ENCODE assay signal across 13 cellular contexts in genomic region chr2:10300328-10300920, GRCh38. TPM values are rescaled to one million over a fixed set of nuclear protein-coding genes. Genes with fewer than 3 reads are reported as not detected.
DNase-seq lines count a peak whose midpoint lies in the region; ATAC-seq and TF ChIP-seq lines count a peak whose summit lies in the region.
"Had no signal": no experiment of that assay in that cellular context is flagged by ENCODE, and none has a peak within 500 bp of the region (broad histone marks: within the 10 kb centered on the region; RNA-seq: fewer than 3 reads in every experiment).

No MANE protein-coding gene starts in this region.

- no TSS peak for BruUV-seq in Panc1 (replicated peaks; lab: Mats Ljungman, UMichigan)

- H3K36me3 Mint-ChIP-seq in activated naive CD4-positive, alpha-beta T cell treated with anti-CD3 and anti-CD28 coated beads, Interleukin-2, amount 50 U/mL, for 24 hours, result no peaks in the 10 kb centered on the region
- no peaks in the 10 kb centered on the region for H3K36me3 Mint-ChIP-seq in type B pancreatic cell
- H3K36me3 Mint-ChIP-seq in stimulated activated naive B cell treated with anti-CD40 and anti-IgM and Interleukin-4, amounts not matched to agents 10 μg/mL and 1 μg/mL and 100 μg/mL, for 72 hours, result peaks cover 0 to 3% of the 10 kb centered on the region in 2 donors

- CTCF ChIA-PET in Panc1 (lab: Charles Lee), result no interaction called here

- peak overlapping the region; percentile 79 for H3K27ac ChIP-seq in Panc1 (ENCODE audit: low read length)
- H3K27ac ChIP-seq: GM23248 had no signal

- POLR2A ChIA-PET in Panc1 (lab: Charles Lee), result no interaction called here

- intact Hi-C loops in Panc1 (cut with micrococcal nuclease; ENCODE audit: unreplicated experiment), result loop anchor here (10.0 kb wide), 1 partner anchor 156 kb away; no protein-coding TSS in a partner anchor

- no peak for ATAC-seq in Panc1
- ATAC-seq in esophagus mucosa, result peak; percentile 12
- no peak for ATAC-seq in HG03280 (IDR thresholded peaks at IDR 0.05; ENCODE audit: unreplicated experiment)
- ATAC-seq in stimulated activated naive B cell treated with anti-CD40 and anti-IgM and Interleukin-4, amounts not matched to agents 10 μg/mL and 1 μg/mL and 100 μg/mL, for 72 hours (replicated peaks), result no peak

- no peak for DNase-seq in activated naive CD4-positive, alpha-beta T cell (lab: John Stamatoyannopoulos, UW)
- DNase-seq in Panc1 (ENCODE audit: low read depth, low spot score), result no peak
- no peak for DNase-seq in type B pancreatic cell (ENCODE audit: extremely low spot score, unreplicated experiment)
- DNase-seq in stimulated activated naive B cell treated with anti-CD40 and anti-IgM and Interleukin-4, amounts not matched to agents 10 μg/mL and 1 μg/mL and 100 μg/mL, for 72 hours, result no peak
- DNase-seq: COR-L47; GM23248; NCI-H1417 treated with DMSO at 0.1 percent for 48 hours; NCI-H82; retina; stimulated activated CD4-positive, alpha-beta T cell treated with anti-CD3 and anti-CD28 coated beads, Interleukin-1b, Interleukin-23, amount 100 ng/mL, for 48 hours had no signal

- H3K4me1 Mint-ChIP-seq in activated naive CD4-positive, alpha-beta T cell treated with anti-CD3 and anti-CD28 coated beads, Interleukin-2, amount 50 U/mL, for 24 hours, result peaks cover 71% of the 10 kb centered on the region
- peaks cover 10% of the 10 kb centered on the region for H3K4me1 Mint-ChIP-seq in type B pancreatic cell (ENCODE audit: unreplicated experiment)
- H3K4me1 Mint-ChIP-seq in stimulated activated naive B cell treated with anti-CD40 and anti-IgM and Interleukin-4, amounts not matched to agents 10 μg/mL and 1 μg/mL and 100 μg/mL, for 72 hours, result peaks cover 36 to 61% of the 10 kb centered on the region in 2 donors

- H3K27ac Mint-ChIP-seq in activated naive CD4-positive, alpha-beta T cell treated with anti-CD3 and anti-CD28 coated beads, Interleukin-2, amount 50 U/mL, for 24 hours, result no peak overlapping the region
- peak overlapping the region; percentile 37 for H3K27ac Mint-ChIP-seq in type B pancreatic cell
- H3K27ac Mint-ChIP-seq in stimulated activated naive B cell treated with anti-CD40 and anti-IgM and Interleukin-4, amounts not matched to agents 10 μg/mL and 1 μg/mL and 100 μg/mL, for 72 hours, result no peak overlapping the region

- in situ Hi-C loops in Panc1 (cut with HindIII; ENCODE audit: low pct_unique_long_range_greater_than_20kb, low sequenced_read_pairs), result no loop called here

- no peaks in the 10 kb centered on the region for H3K9me3 Mint-ChIP-seq in activated naive CD4-positive, alpha-beta T cell treated with anti-CD3 and anti-CD28 coated beads, Interleukin-2, amount 50 U/mL, for 24 hours
- H3K9me3 Mint-ChIP-seq in type B pancreatic cell, result no peaks in the 10 kb centered on the region
- H3K9me3 Mint-ChIP-seq in stimulated activated naive B cell treated with anti-CD40 and anti-IgM and Interleukin-4, amounts not matched to agents 10 μg/mL and 1 μg/mL and 100 μg/mL, for 72 hours, result peaks cover 0 to 2% of the 10 kb centered on the region in 2 donors

- no peaks in the 10 kb centered on the region; the same call in 1 of the 2 replicates for H3K36me3 ChIP-seq in Panc1 (ENCODE audit: control insufficient read depth, insufficient read depth, low read length)

- no peak overlapping the region for H3K4me3 ChIP-seq in Panc1 (ENCODE audit: low read depth in 2 of 2, low read length in 2 of 2)
- H3K4me3 ChIP-seq: GM23248 had no signal

- no peak for TF ChIP-seq CTCF in Panc1 (IDR thresholded peaks at IDR 0.05)
- TF ChIP-seq CTCF in type B pancreatic cell (conservative IDR thresholded peaks at IDR 0.05), result no peak

- no peaks in the 10 kb centered on the region for H3K27me3 Mint-ChIP-seq in activated naive CD4-positive, alpha-beta T cell treated with anti-CD3 and anti-CD28 coated beads, Interleukin-2, amount 50 U/mL, for 24 hours
- peaks cover 16% of the 10 kb centered on the region for H3K27me3 Mint-ChIP-seq in type B pancreatic cell
- no peaks in the 10 kb centered on the region for H3K27me3 Mint-ChIP-seq in stimulated activated naive B cell treated with anti-CD40 and anti-IgM and Interleukin-4, amounts not matched to agents 10 μg/mL and 1 μg/mL and 100 μg/mL, for 72 hours

- H3K4me3 Mint-ChIP-seq in activated naive CD4-positive, alpha-beta T cell treated with anti-CD3 and anti-CD28 coated beads, Interleukin-2, amount 50 U/mL, for 24 hours, result peak overlapping the region; percentile 6
- H3K4me3 Mint-ChIP-seq in type B pancreatic cell, result peak overlapping the region; percentile 79
- peak overlapping the region in 1 of 2 donors; percentile 29 for H3K4me3 Mint-ChIP-seq in stimulated activated naive B cell treated with anti-CD40 and anti-IgM and Interleukin-4, amounts not matched to agents 10 μg/mL and 1 μg/mL and 100 μg/mL, for 72 hours

- no peaks in the 10 kb centered on the region for H3K9me3 ChIP-seq in Panc1 (ENCODE audit: control insufficient read depth, insufficient read depth, low read depth, low read length)

- H3K27me3 ChIP-seq in Panc1 (ENCODE audit: control insufficient read depth, insufficient read depth, low read length), result no peaks in the 10 kb centered on the region

- H3K4me1 ChIP-seq in Panc1 (ENCODE audit: control insufficient read depth, insufficient read depth, low read length), result peaks cover 33% of the 10 kb centered on the region

RNA-seq across cellular contexts. Expression of gene HPCAL1, which starts 2.3 kb away (rescaled TPM):
- total RNA-seq in Panc1 (2021; ENCODE audit: unreplicated experiment) (234 TPM), esophagus mucosa (13.7 TPM), type B pancreatic cell (ENCODE audit: low replicate concordance) (13.4 and 17.8 TPM in 2 replicates)
- 556 TPM for polyA plus RNA-seq in Panc1 (2012; ENCODE audit: insufficient read length)

Comparison
In these comparisons a context has a peak if more than half of its experiments do, and no peak if none do; other contexts are left out.
1. RNA of gene HPCAL1, which starts 2.3 kb away (total RNA-seq): 234 TPM in Panc1 (single experiment); 13.4 to 17.8 TPM in type B pancreatic cell and 13.7 TPM in esophagus mucosa (single experiment); every median in the first group is over 10 times any median in the second.